ENCODE assay signal across 8 cellular contexts in genomic region chr16:4270595-4270994, GRCh38. TPM values are rescaled to one million over a fixed set of nuclear protein-coding genes. Genes with fewer than 3 reads are reported as not detected.
DNase-seq lines count a peak whose midpoint lies in the region; ATAC-seq, FAIRE-seq and TF ChIP-seq lines count a peak whose summit lies in the region.

No MANE protein-coding gene starts in this region.

- H3K79me2 ChIP-seq in OCI-LY3 (ENCODE audit: low read length) = peaks cover 70% of the 10 kb centered on the region

- no peak overlapping the region for H2AFZ ChIP-seq in OCI-LY3 (ENCODE audit: low read depth, low read length)

- TF ChIP-seq CTCF in OCI-LY3 (IDR thresholded peaks at IDR 0.05; ENCODE audit: low read depth, low read length) (no peak), endodermal cell (conservative IDR thresholded peaks at IDR 0.05) (no peak), pancreas (IDR thresholded peaks at IDR 0.05) (no peak)

- DNase-seq in endodermal cell (peak; percentile 49), pancreas (peak in 1 of 6 donors; percentile 42), HPDE6-E6E7 (ENCODE audit: extremely low spot score) (no peak), Ammon's horn (ENCODE audit: low spot score) (no peak), KBM-7 (no peak)

- peaks cover 24% of the 10 kb centered on the region for H4K20me1 ChIP-seq in OCI-LY3 (ENCODE audit: insufficient read depth, low read length)

- no peaks in the 10 kb centered on the region for H3K27me3 ChIP-seq in OCI-LY3 (ENCODE audit: low read depth, low read length)
- H3K27me3 ChIP-seq in endodermal cell (ENCODE audit: control insufficient read depth, insufficient read depth, low read length, poor library complexity, severe bottlenecking) = no peaks in the 10 kb centered on the region
- no peaks in the 10 kb centered on the region for H3K27me3 ChIP-seq in pancreas

- peaks cover 2% of the 10 kb centered on the region for H3K4me1 Mint-ChIP-seq in endodermal cell

- H3K36me3 ChIP-seq in OCI-LY3 (replicated peaks; ENCODE audit: low read depth, low read length) (peaks cover 7% of the 10 kb centered on the region), endodermal cell (ENCODE audit: control insufficient read depth, insufficient read depth, low read length) (no peaks in the 10 kb centered on the region), pancreas (no peaks in the 10 kb centered on the region)

- in situ Hi-C loops in KBM-7 (cut with MboI; ENCODE audit: low pct_unique_long_range_greater_than_20kb, low sequenced_read_pairs) = no loop called here

- H3K9me3 Mint-ChIP-seq in endodermal cell = no peaks in the 10 kb centered on the region

- H3K4me2 ChIP-seq in OCI-LY3 (ENCODE audit: low read length) = peak overlapping the region; percentile 98

- no peak for ATAC-seq in pancreas
- no peak for ATAC-seq in GM18909 (IDR thresholded peaks at IDR 0.05; ENCODE audit: poor library complexity, unreplicated experiment)

- H3K27ac ChIP-seq in OCI-LY3 (ENCODE audit: low read length) (peak overlapping the region; percentile 87; the same call in 1 of the 2 replicates), endodermal cell (ENCODE audit: low read depth, low read length) (no peak overlapping the region), pancreas (peak overlapping the region; percentile 81 to 91 (median 86))

- H3K36me3 Mint-ChIP-seq in endodermal cell (ENCODE audit: low read depth) = peaks cover 21% of the 10 kb centered on the region

- FAIRE-seq in pancreas (lab: Jason Lieb, UNC) = no peak

- H3K4me3 Mint-ChIP-seq in endodermal cell = peak overlapping the region; percentile 82

- no peaks in the 10 kb centered on the region for H3K9me3 ChIP-seq in OCI-LY3 (ENCODE audit: insufficient read depth, low read length)
- H3K9me3 ChIP-seq in endodermal cell (ENCODE audit: control insufficient read depth, low read length) = no peaks in the 10 kb centered on the region
- H3K9me3 ChIP-seq in pancreas = no peaks in the 10 kb centered on the region

- H3K27me3 Mint-ChIP-seq in endodermal cell (ENCODE audit: insufficient read depth) = no peaks in the 10 kb centered on the region

- 95 to 97% methylated on average over 5 to 7 of the region's 7 CpGs for WGBS in endodermal cell (ENCODE audit: insufficient coverage in 1 of 2, insufficient read length in 1 of 2), 2 experiments
- WGBS in pancreas, 2 donors = 80 to 84% methylated on average over 7 of the region's 7 CpGs

- peak overlapping the region; percentile 35 for H3K27ac Mint-ChIP-seq in endodermal cell

- intact Hi-C loops in pancreas (cut with DNase I) = no loop called here

- peak overlapping the region; percentile 87; the same call in 1 of the 2 replicates for H3K4me3 ChIP-seq in GM08714 (ENCODE audit: low read length)
- H3K4me3 ChIP-seq in OCI-LY3 (ENCODE audit: low read length) = peak overlapping the region; percentile 89
- peak overlapping the region; percentile 83 for H3K4me3 ChIP-seq in endodermal cell (ENCODE audit: low read length)
- H3K4me3 ChIP-seq in pancreas = peak overlapping the region; percentile 60 to 91 (median 70)

- peak overlapping the region; percentile 99 for H3K9ac ChIP-seq in OCI-LY3 (ENCODE audit: low read length)
- peak overlapping the region; percentile 79 for H3K9ac ChIP-seq in endodermal cell (ENCODE audit: extremely low read depth, low read length, poor library complexity, severe bottlenecking)

- peaks cover 8% of the 10 kb centered on the region for H3K4me1 ChIP-seq in OCI-LY3 (ENCODE audit: low read length)
- no peaks in the 10 kb centered on the region for H3K4me1 ChIP-seq in endodermal cell (ENCODE audit: control insufficient read depth, insufficient read depth, low read length)
- H3K4me1 ChIP-seq in pancreas = peaks cover 6 to 18% (median 12%) of the 10 kb centered on the region in 3 donors

RNA-seq across cellular contexts. Expression of gene TFAP4, which starts 2.2 kb away (rescaled TPM):
- total RNA-seq in endodermal cell (10 to 100 TPM; 28.2 to 30.1 TPM), pancreas (10 to 100 TPM in 4 of 6 donors, 1 to 10 TPM in 2; 8.6 to 17.9 (median 12.9) TPM)
- 23.3 TPM for polyA plus RNA-seq in endodermal cell (2013, experiment 1 of 2)
- 19.3 TPM for polyA plus RNA-seq in endodermal cell (2013, experiment 2 of 2)
- 10 to 100 TPM in 1 of 2 donors, 1 to 10 TPM in 1; 6.1 to 10.7 TPM for polyA plus RNA-seq in pancreas

RNA-seq across cellular contexts. Expression of gene SRL, which starts 28.7 kb away (rescaled TPM):
- not detected for total RNA-seq in endodermal cell
- 3.6 TPM for polyA plus RNA-seq in endodermal cell (2013, experiment 1 of 2)
- polyA plus RNA-seq in endodermal cell (2013, experiment 2 of 2) = 2.6 TPM
- total RNA-seq in pancreas = under 1 TPM; 0.12 to 0.24 (median 0.19) TPM
- under 1 TPM; 0.40 to 0.42 TPM for polyA plus RNA-seq in pancreas

RNA-seq across cellular contexts. Expression of gene GLIS2, which starts 45.3 kb away (rescaled TPM):
- total RNA-seq in endodermal cell (10 to 100 TPM in 1 of 2 donors, 1 to 10 TPM in 1; 9.1 to 13.2 TPM), pancreas (10 to 100 TPM in 4 of 6 donors, 1 to 10 TPM in 2; 5.5 to 14.9 (median 10.9) TPM)
- 16.6 TPM for polyA plus RNA-seq in endodermal cell (2013, experiment 1 of 2)
- polyA plus RNA-seq in endodermal cell (2013, experiment 2 of 2) = 15.6 TPM
- 10 to 100 TPM in 1 of 2 donors, 1 to 10 TPM in 1; 7.3 to 15.1 TPM for polyA plus RNA-seq in pancreas
